In the genomic region with DNA sequence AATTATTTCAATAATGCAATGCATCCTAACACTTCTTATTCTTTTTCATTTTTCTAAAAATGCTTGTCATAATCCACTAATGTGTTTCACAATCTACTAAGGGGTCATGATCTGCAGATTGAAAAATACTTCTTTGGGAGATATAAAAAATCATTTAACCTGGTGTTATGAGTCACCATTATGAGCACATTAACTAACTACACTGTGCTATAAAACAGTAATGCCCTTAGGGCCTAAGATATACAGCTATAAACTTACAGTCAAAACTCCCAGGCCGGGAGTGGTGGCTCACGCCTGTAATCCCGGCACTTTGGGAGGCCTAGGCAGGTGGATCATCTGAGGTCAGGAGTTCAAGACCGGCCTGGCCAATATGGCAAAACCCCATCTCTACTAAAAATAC, we compare ENCODE assay signal across 2 cellular contexts.
TF ChIP-seq lines count a peak whose summit lies in the region.

No MANE protein-coding gene starts in this region.

TF ChIP-seq in HCT116, 20 proteins besides CTCF, POLR2A, EP300 and RAD21:
- TF ChIP-seq YY1 (IDR thresholded peaks at IDR 0.05; ENCODE audit: extremely low read depth, insufficient replicate concordance, low read depth, low read length) (no peak), SP1 (IDR thresholded peaks at IDR 0.05; ENCODE audit: low read depth) (no peak), FOSL1 (IDR thresholded peaks at IDR 0.05; ENCODE audit: low read depth) (no peak), SIN3A (IDR thresholded peaks at IDR 0.05; ENCODE audit: low read depth) (no peak), ZNF274 (IDR thresholded peaks at IDR 0.05; ENCODE audit: low read depth, low read length) (no peak), EGR1 (IDR thresholded peaks at IDR 0.05; ENCODE audit: low read depth) (no peak), TCF7L2 (IDR thresholded peaks at IDR 0.05; ENCODE audit: borderline replicate concordance, extremely low read depth, insufficient read depth, insufficient read length) (no peak), SRF (IDR thresholded peaks at IDR 0.05; ENCODE audit: low read depth) (no peak)

TF ChIP-seq in H1, 55 proteins besides CTCF, POLR2A, EP300 and RAD21:
- no peak for TF ChIP-seq CTBP2 (IDR thresholded peaks at IDR 0.05; ENCODE audit: borderline replicate concordance, insufficient read depth, insufficient read length, low read length)
- TF ChIP-seq FOSL1 (IDR thresholded peaks at IDR 0.05; ENCODE audit: insufficient read depth, low read depth, low read length), result no peak
- no peak for TF ChIP-seq SP2 (IDR thresholded peaks at IDR 0.05; ENCODE audit: low read length)
- no peak for TF ChIP-seq TBP (IDR thresholded peaks at IDR 0.05; ENCODE audit: low read depth, low read length)
- TF ChIP-seq RBBP5 (IDR thresholded peaks at IDR 0.05; ENCODE audit: borderline replicate concordance, low read depth, low read length), result no peak
